In genomic region chr4:18020671-18021469, GRCh38 we compare ENCODE assay signal across 1 cellular context.
TF ChIP-seq lines count a peak whose summit lies in the region.

No MANE protein-coding gene starts in this region.

TF ChIP-seq in K562, 482 proteins besides CTCF, POLR2A, EP300 and RAD21 (continued from another document and continues in another):
- TF ChIP-seq, protein P1, sequence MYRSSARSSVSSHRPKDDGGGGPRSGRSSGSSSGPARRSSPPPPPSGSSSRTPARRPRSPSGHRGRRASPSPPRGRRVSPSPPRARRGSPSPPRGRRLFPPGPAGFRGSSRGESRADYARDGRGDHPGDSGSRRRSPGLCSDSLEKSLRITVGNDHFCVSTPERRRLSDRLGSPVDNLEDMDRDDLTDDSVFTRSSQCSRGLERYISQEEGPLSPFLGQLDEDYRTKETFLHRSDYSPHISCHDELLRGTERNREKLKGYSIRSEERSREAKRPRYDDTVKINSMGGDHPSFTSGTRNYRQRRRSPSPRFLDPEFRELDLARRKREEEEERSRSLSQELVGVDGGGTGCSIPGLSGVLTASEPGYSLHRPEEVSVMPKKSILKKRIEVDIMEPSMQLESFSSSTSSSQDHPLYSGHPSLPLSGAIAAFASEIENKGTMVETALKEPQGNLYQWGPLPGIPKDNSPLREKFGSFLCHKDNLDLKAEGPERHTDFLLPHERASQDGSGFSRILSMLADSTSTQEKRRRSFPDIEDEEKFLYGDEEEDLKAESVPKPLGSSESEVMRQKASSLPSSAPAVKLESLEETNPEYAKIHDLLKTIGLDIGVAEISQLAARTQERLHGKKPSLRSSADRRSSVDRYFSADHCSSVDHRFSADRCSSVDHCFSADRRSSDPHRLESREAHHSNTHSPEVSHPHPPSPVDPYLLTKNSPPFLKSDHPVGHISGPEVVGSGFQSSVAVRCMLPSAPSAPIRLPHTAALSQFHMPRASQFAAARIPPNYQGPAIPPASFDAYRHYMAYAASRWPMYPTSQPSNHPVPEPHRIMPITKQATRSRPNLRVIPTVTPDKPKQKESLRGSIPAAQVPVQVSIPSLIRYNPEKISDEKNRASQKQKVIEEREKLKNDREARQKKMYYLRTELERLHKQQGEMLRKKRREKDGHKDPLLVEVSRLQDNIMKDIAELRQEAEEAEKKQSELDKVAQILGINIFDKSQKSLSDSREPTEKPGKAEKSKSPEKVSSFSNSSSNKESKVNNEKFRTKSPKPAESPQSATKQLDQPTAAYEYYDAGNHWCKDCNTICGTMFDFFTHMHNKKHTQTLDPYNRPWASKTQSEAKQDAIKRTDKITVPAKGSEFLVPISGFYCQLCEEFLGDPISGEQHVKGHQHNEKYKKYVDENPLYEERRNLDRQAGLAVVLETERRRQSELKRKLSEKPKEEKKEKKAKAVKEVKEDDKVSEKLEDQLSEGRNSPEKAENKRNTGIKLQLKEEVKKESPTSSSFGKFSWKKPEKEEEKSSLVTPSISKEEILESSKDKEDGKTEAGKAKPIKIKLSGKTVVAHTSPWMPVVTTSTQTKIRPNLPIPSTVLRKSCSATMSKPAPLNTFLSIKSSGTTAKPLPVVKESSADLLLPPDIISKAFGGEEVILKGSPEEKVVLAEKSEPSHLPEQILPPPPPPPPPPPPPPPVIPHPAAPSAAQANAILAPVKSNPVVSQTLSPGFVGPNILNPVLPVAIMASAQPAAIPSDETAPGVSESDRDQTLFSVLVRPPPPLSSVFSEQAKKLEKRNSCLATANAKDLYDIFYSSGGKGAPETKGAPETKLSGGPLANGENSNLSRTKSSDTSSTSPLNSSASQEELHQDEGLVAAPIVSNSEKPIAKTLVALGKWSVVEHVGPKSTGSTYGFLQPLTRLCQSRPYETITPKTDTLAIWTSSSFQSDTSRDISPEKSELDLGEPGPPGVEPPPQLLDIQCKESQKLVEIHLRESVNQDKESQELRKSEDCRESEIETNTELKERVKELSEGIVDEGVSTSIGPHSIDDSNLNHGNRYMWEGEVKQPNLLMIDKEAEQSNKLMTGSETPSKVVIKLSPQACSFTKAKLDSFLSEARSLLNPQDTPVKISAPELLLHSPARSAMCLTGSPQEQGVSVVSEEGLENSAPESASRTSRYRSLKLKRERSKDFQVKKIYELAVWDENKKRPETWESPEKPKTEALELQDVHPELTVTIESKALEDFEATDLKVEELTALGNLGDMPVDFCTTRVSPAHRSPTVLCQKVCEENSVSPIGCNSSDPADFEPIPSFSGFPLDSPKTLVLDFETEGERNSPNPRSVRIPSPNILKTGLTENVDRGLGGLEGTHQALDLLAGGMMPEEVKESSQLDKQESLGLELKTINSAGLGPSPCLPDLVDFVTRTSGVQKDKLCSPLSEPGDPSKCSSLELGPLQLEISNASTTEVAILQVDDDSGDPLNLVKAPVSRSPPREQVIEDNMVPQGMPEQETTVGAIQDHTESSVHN (IDR thresholded peaks at IDR 0.05; ENCODE audit: borderline replicate concordance in 1 of 2, low read depth in 1 of 2), result no peak
- TF ChIP-seq LEF1 (IDR thresholded peaks at IDR 0.05) (no peak), SUPT5H (IDR thresholded peaks at IDR 0.05) (no peak), TGIF2 (CRISPR knock-in tag; IDR thresholded peaks at IDR 0.05) (no peak), CEBPZ (IDR thresholded peaks at IDR 0.05; ENCODE audit: borderline replicate concordance, low read depth, low read length) (no peak), ATF6 (CRISPR knock-in tag; IDR thresholded peaks at IDR 0.05) (no peak), MTF1 (CRISPR knock-in tag; IDR thresholded peaks at IDR 0.05; ENCODE audit: borderline replicate concordance) (no peak), ZFP91 (CRISPR knock-in tag; IDR thresholded peaks at IDR 0.05) (peak; percentile 93), KAT7 (CRISPR knock-in tag; IDR thresholded peaks at IDR 0.05; ENCODE audit: borderline replicate concordance) (no peak), BMI1 (IDR thresholded peaks at IDR 0.05; ENCODE audit: low read length) (peak; percentile 46; the same call in 1 of the 2 replicates), TOE1 (IDR thresholded peaks at IDR 0.05; ENCODE audit: borderline replicate concordance) (peak; percentile 82), TOE1 (CRISPR knock-in tag; IDR thresholded peaks at IDR 0.05; ENCODE audit: borderline replicate concordance, low read depth) (no peak)
- TF ChIP-seq, protein P2, sequence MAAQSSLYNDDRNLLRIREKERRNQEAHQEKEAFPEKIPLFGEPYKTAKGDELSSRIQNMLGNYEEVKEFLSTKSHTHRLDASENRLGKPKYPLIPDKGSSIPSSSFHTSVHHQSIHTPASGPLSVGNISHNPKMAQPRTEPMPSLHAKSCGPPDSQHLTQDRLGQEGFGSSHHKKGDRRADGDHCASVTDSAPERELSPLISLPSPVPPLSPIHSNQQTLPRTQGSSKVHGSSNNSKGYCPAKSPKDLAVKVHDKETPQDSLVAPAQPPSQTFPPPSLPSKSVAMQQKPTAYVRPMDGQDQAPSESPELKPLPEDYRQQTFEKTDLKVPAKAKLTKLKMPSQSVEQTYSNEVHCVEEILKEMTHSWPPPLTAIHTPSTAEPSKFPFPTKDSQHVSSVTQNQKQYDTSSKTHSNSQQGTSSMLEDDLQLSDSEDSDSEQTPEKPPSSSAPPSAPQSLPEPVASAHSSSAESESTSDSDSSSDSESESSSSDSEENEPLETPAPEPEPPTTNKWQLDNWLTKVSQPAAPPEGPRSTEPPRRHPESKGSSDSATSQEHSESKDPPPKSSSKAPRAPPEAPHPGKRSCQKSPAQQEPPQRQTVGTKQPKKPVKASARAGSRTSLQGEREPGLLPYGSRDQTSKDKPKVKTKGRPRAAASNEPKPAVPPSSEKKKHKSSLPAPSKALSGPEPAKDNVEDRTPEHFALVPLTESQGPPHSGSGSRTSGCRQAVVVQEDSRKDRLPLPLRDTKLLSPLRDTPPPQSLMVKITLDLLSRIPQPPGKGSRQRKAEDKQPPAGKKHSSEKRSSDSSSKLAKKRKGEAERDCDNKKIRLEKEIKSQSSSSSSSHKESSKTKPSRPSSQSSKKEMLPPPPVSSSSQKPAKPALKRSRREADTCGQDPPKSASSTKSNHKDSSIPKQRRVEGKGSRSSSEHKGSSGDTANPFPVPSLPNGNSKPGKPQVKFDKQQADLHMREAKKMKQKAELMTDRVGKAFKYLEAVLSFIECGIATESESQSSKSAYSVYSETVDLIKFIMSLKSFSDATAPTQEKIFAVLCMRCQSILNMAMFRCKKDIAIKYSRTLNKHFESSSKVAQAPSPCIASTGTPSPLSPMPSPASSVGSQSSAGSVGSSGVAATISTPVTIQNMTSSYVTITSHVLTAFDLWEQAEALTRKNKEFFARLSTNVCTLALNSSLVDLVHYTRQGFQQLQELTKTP (IDR thresholded peaks at IDR 0.05; ENCODE audit: low read depth in 1 of 2, partially characterized antibody in 2 of 2), result no peak
- TF ChIP-seq, protein P3, sequence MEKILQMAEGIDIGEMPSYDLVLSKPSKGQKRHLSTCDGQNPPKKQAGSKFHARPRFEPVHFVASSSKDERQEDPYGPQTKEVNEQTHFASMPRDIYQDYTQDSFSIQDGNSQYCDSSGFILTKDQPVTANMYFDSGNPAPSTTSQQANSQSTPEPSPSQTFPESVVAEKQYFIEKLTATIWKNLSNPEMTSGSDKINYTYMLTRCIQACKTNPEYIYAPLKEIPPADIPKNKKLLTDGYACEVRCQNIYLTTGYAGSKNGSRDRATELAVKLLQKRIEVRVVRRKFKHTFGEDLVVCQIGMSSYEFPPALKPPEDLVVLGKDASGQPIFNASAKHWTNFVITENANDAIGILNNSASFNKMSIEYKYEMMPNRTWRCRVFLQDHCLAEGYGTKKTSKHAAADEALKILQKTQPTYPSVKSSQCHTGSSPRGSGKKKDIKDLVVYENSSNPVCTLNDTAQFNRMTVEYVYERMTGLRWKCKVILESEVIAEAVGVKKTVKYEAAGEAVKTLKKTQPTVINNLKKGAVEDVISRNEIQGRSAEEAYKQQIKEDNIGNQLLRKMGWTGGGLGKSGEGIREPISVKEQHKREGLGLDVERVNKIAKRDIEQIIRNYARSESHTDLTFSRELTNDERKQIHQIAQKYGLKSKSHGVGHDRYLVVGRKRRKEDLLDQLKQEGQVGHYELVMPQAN (IDR thresholded peaks at IDR 0.05; ENCODE audit: borderline replicate concordance), result 0 out of 2 replicates have a peak, but pooled peaks have one; percentile 53
- TF ChIP-seq, protein P4, sequence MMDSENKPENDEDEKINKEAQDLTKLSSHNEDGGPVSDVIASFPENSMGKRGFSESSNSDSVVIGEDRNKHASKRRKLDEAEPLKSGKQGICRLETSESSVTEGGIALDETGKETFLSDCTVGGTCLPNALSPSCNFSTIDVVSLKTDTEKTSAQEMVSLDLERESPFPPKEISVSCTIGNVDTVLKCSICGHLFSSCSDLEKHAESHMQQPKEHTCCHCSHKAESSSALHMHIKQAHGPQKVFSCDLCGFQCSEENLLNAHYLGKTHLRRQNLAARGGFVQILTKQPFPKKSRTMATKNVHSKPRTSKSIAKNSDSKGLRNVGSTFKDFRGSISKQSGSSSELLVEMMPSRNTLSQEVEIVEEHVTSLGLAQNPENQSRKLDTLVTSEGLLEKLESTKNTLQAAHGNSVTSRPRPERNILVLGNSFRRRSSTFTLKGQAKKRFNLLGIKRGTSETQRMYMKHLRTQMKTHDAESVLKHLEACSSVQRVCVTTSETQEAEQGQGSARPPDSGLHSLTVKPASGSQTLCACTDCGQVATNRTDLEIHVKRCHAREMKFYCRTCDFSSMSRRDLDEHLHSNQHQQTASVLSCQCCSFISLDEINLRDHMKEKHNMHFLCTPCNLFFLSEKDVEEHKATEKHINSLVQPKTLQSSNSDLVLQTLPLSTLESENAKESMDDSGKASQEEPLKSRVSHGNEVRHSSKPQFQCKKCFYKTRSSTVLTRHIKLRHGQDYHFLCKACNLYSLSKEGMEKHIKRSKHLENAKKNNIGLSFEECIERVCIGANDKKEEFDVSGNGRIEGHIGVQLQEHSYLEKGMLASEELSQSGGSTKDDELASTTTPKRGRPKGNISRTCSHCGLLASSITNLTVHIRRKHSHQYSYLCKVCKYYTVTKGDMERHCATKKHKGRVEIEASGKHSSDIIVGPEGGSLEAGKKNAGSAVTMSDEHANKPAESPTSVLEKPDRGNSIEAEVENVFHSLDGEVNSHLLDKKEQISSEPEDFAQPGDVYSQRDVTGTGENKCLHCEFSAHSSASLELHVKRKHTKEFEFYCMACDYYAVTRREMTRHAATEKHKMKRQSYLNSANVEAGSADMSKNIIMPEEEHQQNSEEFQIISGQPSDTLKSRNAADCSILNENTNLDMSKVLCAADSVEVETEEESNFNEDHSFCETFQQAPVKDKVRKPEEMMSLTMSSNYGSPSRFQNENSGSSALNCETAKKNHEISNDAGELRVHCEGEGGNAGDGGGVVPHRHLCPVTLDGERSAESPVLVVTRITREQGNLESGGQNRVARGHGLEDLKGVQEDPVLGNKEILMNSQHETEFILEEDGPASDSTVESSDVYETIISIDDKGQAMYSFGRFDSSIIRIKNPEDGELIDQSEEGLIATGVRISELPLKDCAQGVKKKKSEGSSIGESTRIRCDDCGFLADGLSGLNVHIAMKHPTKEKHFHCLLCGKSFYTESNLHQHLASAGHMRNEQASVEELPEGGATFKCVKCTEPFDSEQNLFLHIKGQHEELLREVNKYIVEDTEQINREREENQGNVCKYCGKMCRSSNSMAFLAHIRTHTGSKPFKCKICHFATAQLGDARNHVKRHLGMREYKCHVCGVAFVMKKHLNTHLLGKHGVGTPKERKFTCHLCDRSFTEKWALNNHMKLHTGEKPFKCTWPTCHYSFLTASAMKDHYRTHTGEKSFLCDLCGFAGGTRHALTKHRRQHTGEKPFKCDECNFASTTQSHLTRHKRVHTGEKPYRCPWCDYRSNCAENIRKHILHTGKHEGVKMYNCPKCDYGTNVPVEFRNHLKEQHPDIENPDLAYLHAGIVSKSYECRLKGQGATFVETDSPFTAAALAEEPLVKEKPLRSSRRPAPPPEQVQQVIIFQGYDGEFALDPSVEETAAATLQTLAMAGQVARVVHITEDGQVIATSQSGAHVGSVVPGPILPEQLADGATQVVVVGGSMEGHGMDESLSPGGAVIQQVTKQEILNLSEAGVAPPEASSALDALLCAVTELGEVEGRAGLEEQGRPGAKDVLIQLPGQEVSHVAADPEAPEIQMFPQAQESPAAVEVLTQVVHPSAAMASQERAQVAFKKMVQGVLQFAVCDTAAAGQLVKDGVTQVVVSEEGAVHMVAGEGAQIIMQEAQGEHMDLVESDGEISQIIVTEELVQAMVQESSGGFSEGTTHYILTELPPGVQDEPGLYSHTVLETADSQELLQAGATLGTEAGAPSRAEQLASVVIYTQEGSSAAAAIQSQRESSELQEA (IDR thresholded peaks at IDR 0.05; ENCODE audit: low read depth), result no peak
